Comparison of ENCODE assay signal across 1 cellular context in the genomic region with DNA sequence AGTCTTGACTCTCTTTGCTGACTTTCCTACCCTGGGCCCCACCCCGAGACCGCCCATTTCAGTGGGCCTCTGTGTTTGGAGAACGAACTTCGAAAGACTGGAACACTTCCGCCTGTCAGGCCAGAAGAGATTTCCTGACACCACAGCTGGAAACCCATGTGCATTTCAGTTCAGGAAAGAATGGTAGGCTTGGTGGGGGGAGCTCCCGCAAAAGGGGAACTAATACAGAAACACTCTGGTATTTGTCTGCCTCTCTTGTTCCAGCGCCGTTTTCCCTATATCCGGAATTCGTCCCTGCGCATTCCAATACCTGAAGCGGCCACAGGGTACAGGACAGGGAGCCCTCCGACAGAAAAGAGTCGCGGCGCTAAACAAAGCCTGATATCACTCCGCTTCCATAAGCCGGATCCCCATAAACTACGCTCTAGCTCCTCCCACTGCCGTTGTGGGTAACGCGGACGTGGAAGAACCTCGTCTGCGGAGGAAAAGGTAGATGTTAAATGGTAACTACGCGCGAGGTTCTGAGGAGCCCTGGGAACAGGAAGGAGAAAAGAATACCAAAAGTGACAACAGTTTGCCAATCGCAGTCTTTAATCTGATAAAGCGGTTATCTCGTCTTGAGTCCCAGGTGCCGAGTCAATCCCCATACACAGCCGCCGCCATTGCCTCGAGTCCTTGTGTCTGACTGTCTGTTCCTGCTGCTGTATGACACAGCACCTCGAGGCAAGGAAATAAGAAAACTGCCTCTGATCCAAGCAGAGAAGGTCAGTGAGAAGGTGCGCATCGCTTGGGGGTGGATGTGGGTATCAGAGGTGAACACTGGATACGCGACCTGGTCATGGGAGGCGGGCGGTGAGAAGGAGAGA.
A peak's percentile ranks its signal among the peaks of the same experiment; 100 is the strongest.
TF ChIP-seq lines count a peak whose summit lies in the region.

A gene (plus strand): TSS at position 432 of the 866 bp plus-strand sequence. CDS start 2,627 bp downstream, outside the sequence.

TF ChIP-seq in SK-N-SH, 30 proteins besides CTCF, POLR2A, EP300 and RAD21 (continued from another document):
- TF ChIP-seq NRF1 (IDR thresholded peaks at IDR 0.05; ENCODE audit: low read depth, low read length) (no peak), RXRA (IDR thresholded peaks at IDR 0.05; ENCODE audit: borderline replicate concordance, low read depth) (no peak), MEF2A (IDR thresholded peaks at IDR 0.05; ENCODE audit: borderline replicate concordance, low read depth) (no peak), RFX5 (IDR thresholded peaks at IDR 0.05; ENCODE audit: low read length) (no peak), FOSL2 (IDR thresholded peaks at IDR 0.05; ENCODE audit: borderline replicate concordance, low read depth) (no peak), FOXM1 (IDR thresholded peaks at IDR 0.05; ENCODE audit: low read depth) (no peak), RCOR1 (IDR thresholded peaks at IDR 0.05; ENCODE audit: low read length) (no peak), POLR2AphosphoS5 (IDR thresholded peaks at IDR 0.05; ENCODE audit: low read depth, low read length) (peak; percentile 88), ELF1 (IDR thresholded peaks at IDR 0.05) (peak; percentile 10; the same call in 1 of the 2 replicates), TAF1 (IDR thresholded peaks at IDR 0.05; ENCODE audit: borderline replicate concordance, low read depth, low read length) (peak; percentile 65), NFIC (IDR thresholded peaks at IDR 0.05; ENCODE audit: borderline replicate concordance) (no peak), SIN3A (IDR thresholded peaks at IDR 0.05; ENCODE audit: borderline replicate concordance, low read depth, low read length) (no peak; the same call in 1 of the 2 replicates), TCF12 (IDR thresholded peaks at IDR 0.05) (no peak), EZH2phosphoT487 (IDR thresholded peaks at IDR 0.05; ENCODE audit: borderline replicate concordance, low read depth) (no peak), SMC3 (IDR thresholded peaks at IDR 0.05; ENCODE audit: low read depth, low read length) (no peak), GABPA (IDR thresholded peaks at IDR 0.05; ENCODE audit: low read depth) (0 out of 2 replicates have a peak, but pooled peaks have one; percentile 17), CHD2 (IDR thresholded peaks at IDR 0.05; ENCODE audit: low read length, partially characterized antibody) (peak; percentile 95)
- TF ChIP-seq, protein P1, sequence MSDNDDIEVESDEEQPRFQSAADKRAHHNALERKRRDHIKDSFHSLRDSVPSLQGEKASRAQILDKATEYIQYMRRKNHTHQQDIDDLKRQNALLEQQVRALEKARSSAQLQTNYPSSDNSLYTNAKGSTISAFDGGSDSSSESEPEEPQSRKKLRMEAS (IDR thresholded peaks at IDR 0.05; ENCODE audit: low read depth): peak; percentile 79
- TF ChIP-seq, protein P2, sequence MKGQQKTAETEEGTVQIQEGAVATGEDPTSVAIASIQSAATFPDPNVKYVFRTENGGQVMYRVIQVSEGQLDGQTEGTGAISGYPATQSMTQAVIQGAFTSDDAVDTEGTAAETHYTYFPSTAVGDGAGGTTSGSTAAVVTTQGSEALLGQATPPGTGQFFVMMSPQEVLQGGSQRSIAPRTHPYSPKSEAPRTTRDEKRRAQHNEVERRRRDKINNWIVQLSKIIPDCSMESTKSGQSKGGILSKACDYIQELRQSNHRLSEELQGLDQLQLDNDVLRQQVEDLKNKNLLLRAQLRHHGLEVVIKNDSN (IDR thresholded peaks at IDR 0.05; ENCODE audit: borderline replicate concordance, low read depth): no peak
- TF ChIP-seq, protein P3, sequence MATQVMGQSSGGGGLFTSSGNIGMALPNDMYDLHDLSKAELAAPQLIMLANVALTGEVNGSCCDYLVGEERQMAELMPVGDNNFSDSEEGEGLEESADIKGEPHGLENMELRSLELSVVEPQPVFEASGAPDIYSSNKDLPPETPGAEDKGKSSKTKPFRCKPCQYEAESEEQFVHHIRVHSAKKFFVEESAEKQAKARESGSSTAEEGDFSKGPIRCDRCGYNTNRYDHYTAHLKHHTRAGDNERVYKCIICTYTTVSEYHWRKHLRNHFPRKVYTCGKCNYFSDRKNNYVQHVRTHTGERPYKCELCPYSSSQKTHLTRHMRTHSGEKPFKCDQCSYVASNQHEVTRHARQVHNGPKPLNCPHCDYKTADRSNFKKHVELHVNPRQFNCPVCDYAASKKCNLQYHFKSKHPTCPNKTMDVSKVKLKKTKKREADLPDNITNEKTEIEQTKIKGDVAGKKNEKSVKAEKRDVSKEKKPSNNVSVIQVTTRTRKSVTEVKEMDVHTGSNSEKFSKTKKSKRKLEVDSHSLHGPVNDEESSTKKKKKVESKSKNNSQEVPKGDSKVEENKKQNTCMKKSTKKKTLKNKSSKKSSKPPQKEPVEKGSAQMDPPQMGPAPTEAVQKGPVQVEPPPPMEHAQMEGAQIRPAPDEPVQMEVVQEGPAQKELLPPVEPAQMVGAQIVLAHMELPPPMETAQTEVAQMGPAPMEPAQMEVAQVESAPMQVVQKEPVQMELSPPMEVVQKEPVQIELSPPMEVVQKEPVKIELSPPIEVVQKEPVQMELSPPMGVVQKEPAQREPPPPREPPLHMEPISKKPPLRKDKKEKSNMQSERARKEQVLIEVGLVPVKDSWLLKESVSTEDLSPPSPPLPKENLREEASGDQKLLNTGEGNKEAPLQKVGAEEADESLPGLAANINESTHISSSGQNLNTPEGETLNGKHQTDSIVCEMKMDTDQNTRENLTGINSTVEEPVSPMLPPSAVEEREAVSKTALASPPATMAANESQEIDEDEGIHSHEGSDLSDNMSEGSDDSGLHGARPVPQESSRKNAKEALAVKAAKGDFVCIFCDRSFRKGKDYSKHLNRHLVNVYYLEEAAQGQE (IDR thresholded peaks at IDR 0.05; ENCODE audit: low read depth, low read length): no peak
- TF ChIP-seq, protein P4, sequence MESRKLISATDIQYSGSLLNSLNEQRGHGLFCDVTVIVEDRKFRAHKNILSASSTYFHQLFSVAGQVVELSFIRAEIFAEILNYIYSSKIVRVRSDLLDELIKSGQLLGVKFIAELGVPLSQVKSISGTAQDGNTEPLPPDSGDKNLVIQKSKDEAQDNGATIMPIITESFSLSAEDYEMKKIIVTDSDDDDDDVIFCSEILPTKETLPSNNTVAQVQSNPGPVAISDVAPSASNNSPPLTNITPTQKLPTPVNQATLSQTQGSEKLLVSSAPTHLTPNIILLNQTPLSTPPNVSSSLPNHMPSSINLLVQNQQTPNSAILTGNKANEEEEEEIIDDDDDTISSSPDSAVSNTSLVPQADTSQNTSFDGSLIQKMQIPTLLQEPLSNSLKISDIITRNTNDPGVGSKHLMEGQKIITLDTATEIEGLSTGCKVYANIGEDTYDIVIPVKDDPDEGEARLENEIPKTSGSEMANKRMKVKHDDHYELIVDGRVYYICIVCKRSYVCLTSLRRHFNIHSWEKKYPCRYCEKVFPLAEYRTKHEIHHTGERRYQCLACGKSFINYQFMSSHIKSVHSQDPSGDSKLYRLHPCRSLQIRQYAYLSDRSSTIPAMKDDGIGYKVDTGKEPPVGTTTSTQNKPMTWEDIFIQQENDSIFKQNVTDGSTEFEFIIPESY (IDR thresholded peaks at IDR 0.05; ENCODE audit: borderline replicate concordance, low read depth): no peak
- TF ChIP-seq, protein P5, sequence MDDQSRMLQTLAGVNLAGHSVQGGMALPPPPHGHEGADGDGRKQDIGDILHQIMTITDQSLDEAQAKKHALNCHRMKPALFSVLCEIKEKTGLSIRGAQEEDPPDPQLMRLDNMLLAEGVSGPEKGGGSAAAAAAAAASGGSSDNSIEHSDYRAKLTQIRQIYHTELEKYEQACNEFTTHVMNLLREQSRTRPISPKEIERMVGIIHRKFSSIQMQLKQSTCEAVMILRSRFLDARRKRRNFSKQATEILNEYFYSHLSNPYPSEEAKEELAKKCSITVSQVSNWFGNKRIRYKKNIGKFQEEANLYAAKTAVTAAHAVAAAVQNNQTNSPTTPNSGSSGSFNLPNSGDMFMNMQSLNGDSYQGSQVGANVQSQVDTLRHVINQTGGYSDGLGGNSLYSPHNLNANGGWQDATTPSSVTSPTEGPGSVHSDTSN (IDR thresholded peaks at IDR 0.05): peak; percentile 63
- TF ChIP-seq, protein P6, sequence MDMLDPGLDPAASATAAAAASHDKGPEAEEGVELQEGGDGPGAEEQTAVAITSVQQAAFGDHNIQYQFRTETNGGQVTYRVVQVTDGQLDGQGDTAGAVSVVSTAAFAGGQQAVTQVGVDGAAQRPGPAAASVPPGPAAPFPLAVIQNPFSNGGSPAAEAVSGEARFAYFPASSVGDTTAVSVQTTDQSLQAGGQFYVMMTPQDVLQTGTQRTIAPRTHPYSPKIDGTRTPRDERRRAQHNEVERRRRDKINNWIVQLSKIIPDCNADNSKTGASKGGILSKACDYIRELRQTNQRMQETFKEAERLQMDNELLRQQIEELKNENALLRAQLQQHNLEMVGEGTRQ (IDR thresholded peaks at IDR 0.05; ENCODE audit: borderline replicate concordance, low read depth, low read length): no peak
